8 cellular contexts compared by ENCODE assay signal in the genomic region with DNA sequence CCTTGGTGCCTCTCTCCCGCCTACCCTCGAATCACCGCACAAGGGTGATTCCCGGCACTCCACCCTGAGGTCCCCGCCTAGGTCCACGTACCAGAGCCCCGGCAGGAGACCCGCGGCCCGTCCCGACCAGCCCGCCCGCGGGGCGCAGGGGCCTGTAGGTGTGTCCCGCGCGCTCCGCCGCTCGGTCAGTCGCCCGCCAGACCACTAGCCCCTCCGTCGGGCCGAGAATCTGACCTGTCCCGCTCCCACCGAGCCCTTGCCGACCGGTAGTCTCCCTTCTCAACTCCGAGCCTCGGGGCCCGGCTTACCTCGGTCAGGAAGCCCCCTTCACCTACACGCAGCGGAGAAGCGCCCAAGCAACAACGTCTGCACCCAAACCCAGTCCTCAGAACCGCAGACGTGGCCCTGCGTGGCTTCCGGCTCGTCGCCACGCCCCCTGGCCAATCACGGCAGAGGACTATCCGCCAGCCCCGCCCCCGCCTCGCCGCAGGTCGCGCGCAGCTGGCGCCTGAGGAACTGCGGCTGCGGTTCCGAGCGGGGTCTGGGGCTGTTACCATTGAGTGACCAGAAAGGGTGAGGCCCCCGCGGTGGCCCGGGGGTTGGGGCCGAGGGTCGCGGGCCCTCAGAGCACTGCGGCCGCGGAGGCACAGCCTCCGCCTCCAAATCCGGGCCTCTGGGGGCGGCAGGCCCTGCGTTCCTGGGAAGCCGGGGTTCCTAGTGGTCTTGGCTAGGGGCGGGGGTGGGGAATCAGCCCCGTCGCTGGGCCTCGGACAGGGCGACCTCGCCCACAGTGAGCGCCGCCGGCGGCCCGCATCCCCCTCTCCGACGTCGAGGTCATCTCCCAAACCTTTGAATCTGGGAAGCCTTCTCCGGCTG. TPM values are rescaled to one million over a fixed set of nuclear protein-coding genes. Genes with fewer than 3 reads are reported as not detected.
DNase-seq lines count a peak whose midpoint lies in the region; ATAC-seq, FAIRE-seq and TF ChIP-seq lines count a peak whose summit lies in the region.

Gene PGM3 (minus strand): TSS at position 395 of the 876 bp plus-strand sequence. CDS start 2,253 bp downstream, outside the sequence.
Gene RWDD2A (plus strand): TSS at position 487 of the 876 bp plus-strand sequence. CDS start 1,095 bp downstream, outside the sequence.

- peak within 1 kb of the TSS; percentile 83 for H3K9ac ChIP-seq in BLaER1

- H3K27me3 ChIP-seq in BLaER1: no peaks in the 10 kb centered on the region

- ATAC-seq in HG03439 (IDR thresholded peaks at IDR 0.05; ENCODE audit: unreplicated experiment) (peak; percentile 97), left lobe of liver (peak; percentile 97)

- H3K36me3 ChIP-seq in BLaER1: no peaks in the 10 kb centered on the region

- H4K20me1 ChIP-seq in BLaER1: no peaks in the 10 kb centered on the region

- H3K9me3 ChIP-seq in BLaER1: no peaks in the 10 kb centered on the region

- peaks cover 7% of the 10 kb centered on the region; the same call in 1 of the 2 replicates for H3K4me1 ChIP-seq in BLaER1

- H3K4me1 Mint-ChIP-seq in activated CD4-positive, alpha-beta T cell treated with anti-CD3 and anti-CD28 coated beads, Interleukin-2, amount 10 ng/mL, durations not matched to agents 7 days and 5 days: peaks cover 36% of the 10 kb centered on the region

- POLR2A ChIA-PET in activated CD4-positive, alpha-beta T cell treated with anti-CD3 and anti-CD28 coated beads, Interleukin-2, amount 10 ng/mL, durations not matched to agents 7 days and 5 days (lab: Charles Lee): no interaction called here

- peaks cover 25% of the 10 kb centered on the region for H3K36me3 Mint-ChIP-seq in activated CD4-positive, alpha-beta T cell treated with anti-CD3 and anti-CD28 coated beads, Interleukin-2, amount 10 ng/mL, durations not matched to agents 7 days and 5 days (ENCODE audit: low read depth)

- H3K27me3 Mint-ChIP-seq in activated CD4-positive, alpha-beta T cell treated with anti-CD3 and anti-CD28 coated beads, Interleukin-2, amount 10 ng/mL, durations not matched to agents 7 days and 5 days: peaks cover 9% of the 10 kb centered on the region

- peak within 1 kb of the TSS; percentile 98 for H3K4me3 Mint-ChIP-seq in activated CD4-positive, alpha-beta T cell treated with anti-CD3 and anti-CD28 coated beads, Interleukin-2, amount 10 ng/mL, durations not matched to agents 7 days and 5 days

- peak within 1 kb of the TSS; percentile 79 for H3K4me3 ChIP-seq in BLaER1
- H3K4me3 ChIP-seq in coronary artery: peak within 1 kb of the TSS; percentile 93

- H3K27ac ChIP-seq in BLaER1: peak within 1 kb of the TSS; percentile 78
- H3K27ac ChIP-seq in coronary artery: peak within 1 kb of the TSS; percentile 87 to 90

- peak within 1 kb of the TSS; percentile 85 for H3K4me2 ChIP-seq in BLaER1

- DNase-seq in GM19239 (ENCODE audit: insufficient read length, low spot score): peak; percentile 95
- peak; percentile 15 for DNase-seq in NCI-H524 treated with DMSO at 0.1 percent for 48 hours (lab: John Stamatoyannopoulos, UW)
- peak; percentile 90 for DNase-seq in activated CD4-positive, alpha-beta T cell treated with anti-CD3 and anti-CD28 coated beads, Interleukin-2, amount 10 ng/mL, durations not matched to agents 7 days and 5 days
- peak; percentile 92 for DNase-seq in coronary artery (ENCODE audit: low spot score)
- peak; percentile 91 for DNase-seq in left lobe of liver (ENCODE audit: low spot score)
- DNase-seq in stimulated activated CD4-positive, alpha-beta T cell treated with anti-CD3 and anti-CD28 coated beads, Interleukin-2, amount 100 ng/mL, for 24 hours: peak; percentile 89 to 90

- CTCF ChIA-PET in activated CD4-positive, alpha-beta T cell treated with anti-CD3 and anti-CD28 coated beads, Interleukin-2, amount 10 ng/mL, durations not matched to agents 7 days and 5 days (lab: Charles Lee): interaction anchor here (1.3 to 1.7 kb wide), 2 partner anchors 22 to 126 kb away, joined by 4 to 14 read pairs; partner anchors contain the start of genes DOP1A and UBE3D

- no peaks in the 10 kb centered on the region for H3K9me3 Mint-ChIP-seq in activated CD4-positive, alpha-beta T cell treated with anti-CD3 and anti-CD28 coated beads, Interleukin-2, amount 10 ng/mL, durations not matched to agents 7 days and 5 days

- no peak for TF ChIP-seq CTCF in coronary artery (IDR thresholded peaks at IDR 0.05)

- FAIRE-seq in GM19239 (lab: Jason Lieb, UNC): peak; percentile 99

- peak within 1 kb of the TSS; percentile 95 for H3K27ac Mint-ChIP-seq in activated CD4-positive, alpha-beta T cell treated with anti-CD3 and anti-CD28 coated beads, Interleukin-2, amount 10 ng/mL, durations not matched to agents 7 days and 5 days

RNA-seq across cellular contexts. Expression of gene PGM3, which starts in this region (rescaled TPM):
- total RNA-seq in activated CD4-positive, alpha-beta T cell treated with anti-CD3 and anti-CD28 coated beads, Interleukin-2, amount 10 ng/mL, durations not matched to agents 7 days and 5 days: 10 to 100 TPM; 12.3 to 14.1 TPM
- total RNA-seq in left lobe of liver: 40.8 TPM

RNA-seq across cellular contexts. Expression of gene RWDD2A, which starts in this region (rescaled TPM):
- total RNA-seq in activated CD4-positive, alpha-beta T cell treated with anti-CD3 and anti-CD28 coated beads, Interleukin-2, amount 10 ng/mL, durations not matched to agents 7 days and 5 days: 1 to 10 TPM; 1.4 to 1.6 TPM
- 2.5 TPM for total RNA-seq in left lobe of liver

Comparison
In these comparisons a context has a peak if more than half of its experiments do, and no peak if none do; other contexts are left out.
1. Peak in every context shown above with its lines: DNase-seq, ATAC-seq, H3K4me3 ChIP-seq and H3K27ac ChIP-seq.
2. DNase-seq: peak in every context shown above with its lines; median percentile 95 in GM19239; 92 in coronary artery; 91 in left lobe of liver; 90 in activated CD4-positive, alpha-beta T cell treated with anti-CD3 and anti-CD28 coated beads, Interleukin-2, amount 10 ng/mL, durations not matched to agents 7 days and 5 days; 90 in stimulated activated CD4-positive, alpha-beta T cell treated with anti-CD3 and anti-CD28 coated beads, Interleukin-2, amount 100 ng/mL, for 24 hours; 15 in NCI-H524 treated with DMSO at 0.1 percent for 48 hours.